1 cellular context compared by ENCODE assay signal in the genomic region with DNA sequence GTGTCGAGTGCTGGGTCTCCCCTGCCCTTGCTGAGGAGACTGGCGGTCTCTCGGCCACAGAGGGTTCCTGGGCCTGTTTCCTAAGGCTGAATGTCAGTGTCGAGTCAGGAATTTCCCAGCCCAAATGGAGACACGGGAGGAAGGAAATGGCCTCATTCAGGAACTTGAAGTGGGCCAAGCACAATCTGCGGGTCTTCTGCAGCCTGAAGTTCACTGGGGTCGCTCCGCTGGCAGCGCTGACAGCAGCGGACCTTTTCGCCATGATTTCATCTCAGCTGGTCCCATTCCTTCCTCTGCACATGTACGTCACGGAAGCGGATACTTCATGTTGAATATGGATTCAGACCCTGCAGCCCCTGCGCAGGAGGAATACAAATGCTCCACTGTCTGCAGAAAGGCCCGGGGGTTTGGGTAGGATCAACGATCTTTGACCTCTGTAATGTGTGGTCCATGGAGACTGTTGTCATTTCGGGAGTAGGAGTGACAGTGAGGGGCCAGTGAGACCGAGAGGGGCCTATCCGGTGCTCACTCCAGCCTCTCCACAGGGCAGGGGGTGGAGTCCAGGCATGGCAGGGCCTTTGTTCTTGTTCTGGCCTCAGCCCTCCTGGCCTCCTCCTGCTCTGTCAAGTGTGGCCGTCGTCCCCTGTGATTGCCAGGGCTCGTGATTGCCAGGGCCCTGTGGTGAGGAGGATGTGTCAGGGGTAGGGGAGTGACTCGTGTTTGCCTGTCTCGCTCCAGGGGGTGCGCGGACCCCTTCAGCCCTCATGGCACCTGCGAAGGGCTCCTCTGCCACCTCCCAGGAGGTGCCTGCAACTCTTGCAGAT.
A peak's percentile ranks its signal among the peaks of the same experiment; 100 is the strongest.
TF ChIP-seq lines count a peak whose summit lies in the region.

No MANE protein-coding gene starts in this region.

TF ChIP-seq in endothelial cell of umbilical vein, 7 proteins besides CTCF, POLR2A, EP300 and RAD21 (continued from another document):
- peak; percentile 16 for TF ChIP-seq JUN (IDR thresholded peaks at IDR 0.05; ENCODE audit: borderline replicate concordance, insufficient read depth, insufficient read length, low read depth)
